8 cellular contexts compared by ENCODE assay signal in genomic region chr20:58236612-58237317, GRCh38. TPM values are rescaled to one million over a fixed set of nuclear protein-coding genes. Genes with fewer than 3 reads are reported as not detected.
DNase-seq lines count a peak whose midpoint lies in the region; ATAC-seq and TF ChIP-seq lines count a peak whose summit lies in the region.

No MANE protein-coding gene starts in this region.

- peaks cover 30% of the 10 kb centered on the region for H3K4me1 Mint-ChIP-seq in activated CD4-positive, alpha-beta memory T cell treated with anti-CD3 and anti-CD28 coated beads, Interleukin-2, amount 10 ng/mL, durations not matched to agents 7 days and 5 days

- H3K4me3 ChIP-seq in AG09309 (ENCODE audit: control insufficient read depth, low read depth, low read length), result peak overlapping the region; percentile 53

- peak; percentile 95 for TF ChIP-seq CTCF in AG09309 (IDR thresholded peaks at IDR 0.05; ENCODE audit: control insufficient read depth, insufficient read depth, low read depth, low read length, missing control alignments)

- no peaks in the 10 kb centered on the region for H3K9me3 Mint-ChIP-seq in activated CD4-positive, alpha-beta memory T cell treated with anti-CD3 and anti-CD28 coated beads, Interleukin-2, amount 10 ng/mL, durations not matched to agents 7 days and 5 days

- peak; percentile 80 for ATAC-seq in GM18868 (IDR thresholded peaks at IDR 0.05; ENCODE audit: unreplicated experiment)
- peak; percentile 83 for ATAC-seq in HG03342 (IDR thresholded peaks at IDR 0.05; ENCODE audit: unreplicated experiment)

- H3K4me3 Mint-ChIP-seq in activated CD4-positive, alpha-beta memory T cell treated with anti-CD3 and anti-CD28 coated beads, Interleukin-2, amount 10 ng/mL, durations not matched to agents 7 days and 5 days, result peak overlapping the region; percentile 79

- H3K27ac Mint-ChIP-seq in activated CD4-positive, alpha-beta memory T cell treated with anti-CD3 and anti-CD28 coated beads, Interleukin-2, amount 10 ng/mL, durations not matched to agents 7 days and 5 days, result peak overlapping the region; percentile 63

- peaks cover 9% of the 10 kb centered on the region for H3K36me3 Mint-ChIP-seq in activated CD4-positive, alpha-beta memory T cell treated with anti-CD3 and anti-CD28 coated beads, Interleukin-2, amount 10 ng/mL, durations not matched to agents 7 days and 5 days (ENCODE audit: low read depth)

- POLR2A ChIA-PET in activated CD4-positive, alpha-beta memory T cell treated with anti-CD3 and anti-CD28 coated beads, Interleukin-2, amount 10 ng/mL, durations not matched to agents 7 days and 5 days (lab: Charles Lee), result interaction anchor here (0.7 to 1.7 kb wide), 6 partner anchors 10 to 359 kb away, joined by 3 to 6 read pairs (median 4); partner anchors contain the start of genes RAB22A and VAPB

- peaks cover 4% of the 10 kb centered on the region for H3K27me3 Mint-ChIP-seq in activated CD4-positive, alpha-beta memory T cell treated with anti-CD3 and anti-CD28 coated beads, Interleukin-2, amount 10 ng/mL, durations not matched to agents 7 days and 5 days

- DNase-seq in AG09309 (ENCODE audit: low read depth) (no peak), NCI-H69 (lab: John Stamatoyannopoulos, UW) (peak; percentile 77), lung microvascular endothelial cell (ENCODE audit: low read depth in 2 of 2) (peak; percentile 75 to 77)
- DNase-seq in activated CD4-positive, alpha-beta memory T cell treated with anti-CD3 and anti-CD28 coated beads, Interleukin-2, amount 10 ng/mL, durations not matched to agents 7 days and 5 days, result peak; percentile 84
- peak; percentile 77 for DNase-seq in effector CD4-positive, alpha-beta T cell
- DNase-seq in stimulated activated CD4-positive, alpha-beta T cell treated with anti-CD3 and anti-CD28 coated beads, TNF-alpha, amount 100 ng/mL, for 24 hours (ENCODE audit: low read depth in 3 of 3), result peak; percentile 81 to 88 (median 83)

- CTCF ChIA-PET in activated CD4-positive, alpha-beta memory T cell treated with anti-CD3 and anti-CD28 coated beads, Interleukin-2, amount 10 ng/mL, durations not matched to agents 7 days and 5 days (lab: Charles Lee), result interaction anchor here (0.6 to 3.0 kb wide), 11 partner anchors 9 to 602 kb away, joined by 3 to 10 read pairs (median 4); partner anchors contain the start of genes STX16 and VAPB

RNA-seq across cellular contexts. Expression of gene ANKRD60, which starts 8.3 kb away (rescaled TPM):
- not detected for total RNA-seq in activated CD4-positive, alpha-beta memory T cell treated with anti-CD3 and anti-CD28 coated beads, Interleukin-2, amount 10 ng/mL, durations not matched to agents 7 days and 5 days
- total RNA-seq in lung microvascular endothelial cell, result not detected in 2 replicates
